17 cellular contexts compared by ENCODE assay signal in the genomic region with DNA sequence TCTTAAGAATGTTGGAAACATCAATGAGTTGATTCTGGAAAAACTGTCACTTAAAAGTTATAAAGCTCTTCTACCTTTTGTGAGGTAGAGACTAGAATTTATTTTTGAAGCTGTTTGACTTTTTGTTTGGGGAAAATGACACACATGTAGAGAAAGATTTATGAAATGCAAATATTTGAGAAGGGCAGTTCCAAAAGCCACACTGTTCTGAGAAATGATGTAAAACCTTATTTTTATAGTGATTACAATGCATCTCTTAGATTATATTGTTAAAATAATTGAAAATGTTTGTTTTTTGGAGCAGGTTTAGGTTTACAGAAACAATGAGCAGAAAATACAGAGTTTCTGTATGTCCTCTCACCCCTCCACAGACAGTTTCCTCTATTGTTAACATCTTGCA.
"Had no signal": no experiment of that assay in that cellular context is flagged by ENCODE, and none has a peak within 500 bp of the region (broad histone marks: within the 10 kb centered on the region; RNA-seq: fewer than 3 reads in every experiment).

No MANE protein-coding gene starts in this region.

- H3K36me3 ChIP-seq: adrenal gland, breast epithelium, gastrocnemius medialis, tibial nerve had no signal

- DNase-seq: activated CD4-positive, alpha-beta T cell treated with anti-CD3 and anti-CD28 coated beads, Interleukin-2, amount 50 U/mL, for 1 hour; activated CD8-positive, alpha-beta memory T cell treated with anti-CD3 and anti-CD28 coated beads, Interleukin-2, amount 50 U/mL, for 48 hours; activated effector memory CD4-positive, alpha-beta T cell treated with anti-CD3 and anti-CD28 coated beads, Interleukin-2, amount 50 U/mL, for 16 hours; activated naive CD4-positive, alpha-beta T cell treated with anti-CD3 and anti-CD28 coated beads, Interleukin-2, amount 50 U/mL, for 16 hours; activated T-cell treated with anti-CD3 and anti-CD28 coated beads, Interleukin-2, amount 50 U/mL, for 48 hours; adrenal gland; cortex of kidney; gastrocnemius medialis; head of caudate nucleus; stimulated activated CD8-positive, alpha-beta memory T cell treated with anti-CD3 and anti-CD28 coated beads, Interleukin-4, amount 100 ng/mL, for 48 hours; stimulated activated naive CD8-positive, alpha-beta T cell treated with anti-CD3 and anti-CD28 coated beads, Interleukin-15, Interleukin-2, amounts not matched to agents 100 U/mL and 50 U/mL, for 24 hours had no signal

- H3K27ac ChIP-seq: breast epithelium, gastrocnemius medialis, tibial nerve had no signal

- H3K27me3 ChIP-seq: adrenal gland, breast epithelium, gastrocnemius medialis, tibial nerve had no signal

- H3K4me3 ChIP-seq: adrenal gland, breast epithelium, gastrocnemius medialis, tibial nerve had no signal

- H3K4me1 ChIP-seq: breast epithelium, gastrocnemius medialis, tibial nerve had no signal

- FAIRE-seq: astrocyte, urothelium cell line had no signal

- ATAC-seq: activated CD4-positive, CD25-positive, alpha-beta regulatory T cell treated with anti-CD3 and anti-CD28 coated beads, Interleukin-2, amount 50 U/mL, for 24 hours; gastrocnemius medialis; natural killer cell treated with Interleukin-12 subunit alpha and Interleukin-12 subunit beta and Interleukin-15 and Interleukin-18, amount 100 ng/mL, for 72 hours; stimulated activated naive CD8-positive, alpha-beta T cell treated with anti-CD3 and anti-CD28 coated beads, Interleukin-15, Interleukin-2, amounts not matched to agents 100 U/mL and 50 U/mL, for 24 hours had no signal

- H3K9me3 ChIP-seq: adrenal gland, breast epithelium, gastrocnemius medialis, tibial nerve had no signal
